24 cellular contexts compared by ENCODE assay signal in genomic region chr21:41196990-41197389, GRCh38. TPM values are rescaled to one million over a fixed set of nuclear protein-coding genes. Genes with fewer than 3 reads are reported as not detected.
DNase-seq lines count a peak whose midpoint lies in the region; ATAC-seq, FAIRE-seq and TF ChIP-seq lines count a peak whose summit lies in the region.
"Had no signal": no experiment of that assay in that cellular context is flagged by ENCODE, and none has a peak within 500 bp of the region (broad histone marks: within the 10 kb centered on the region; RNA-seq: fewer than 3 reads in every experiment).

No MANE protein-coding gene starts in this region.

- H3K9me3 Mint-ChIP-seq in MCF 10A (ENCODE audit: unreplicated experiment) (no peaks in the 10 kb centered on the region), Calu3 (ENCODE audit: low read depth, unreplicated experiment) (no peaks in the 10 kb centered on the region)
- H3K9me3 Mint-ChIP-seq: activated naive CD4-positive, alpha-beta T cell treated with anti-CD3 and anti-CD28 coated beads, Interleukin-2, amount 50 U/mL, for 72 hours; CD8-positive, alpha-beta memory T cell; memory B cell; T-helper 2 cell treated with Interferon-gamma antibody and Interleukin-4, amounts not matched to agents 5 μg/mL and 100 μg/mL, for 36 hours had no signal

- H2AFZ ChIP-seq in K562 (ENCODE audit: low read depth, low read length), result no peak overlapping the region

- POLR2A ChIA-PET in MCF 10A (lab: Yijun Ruan, JAX), result interaction anchor here (1.0 kb wide), 1 partner anchor 30 kb away, joined by 3 read pairs; no protein-coding TSS in a partner anchor
- POLR2A ChIA-PET in K562 (lab: Yijun Ruan, JAX), result interaction anchor here (0.7 kb wide), 1 partner anchor 329 kb away, joined by 3 read pairs; no protein-coding TSS in a partner anchor

- no peak for FAIRE-seq in K562 (lab: Jason Lieb, UNC)
- FAIRE-seq: A204.1, GM18507, kidney had no signal

- H3K4me3 Mint-ChIP-seq in MCF 10A (ENCODE audit: unreplicated experiment) (no peak overlapping the region), Calu3 (ENCODE audit: low read depth, unreplicated experiment) (no peak overlapping the region)
- H3K4me3 Mint-ChIP-seq: CD8-positive, alpha-beta memory T cell; HFFc6; T-helper 2 cell treated with Interferon-gamma antibody and Interleukin-4, amounts not matched to agents 5 μg/mL and 100 μg/mL, for 36 hours had no signal

- WGBS in K562 (ENCODE audit: insufficient coverage, low coverage, missing lambda C conversion rate), result 0% methylated on average over 5 of the region's 5 CpGs

- H3K79me2 ChIP-seq in K562 (ENCODE audit: control insufficient read depth, insufficient read depth, low read length), result no peaks in the 10 kb centered on the region

- no peaks in the 10 kb centered on the region for H3K9me3 ChIP-seq in breast epithelium
- H3K9me3 ChIP-seq in K562 (replicated peaks; ENCODE audit: control insufficient read depth, insufficient read depth, low read depth, low read length), result no peaks in the 10 kb centered on the region
- H3K9me3 ChIP-seq: ascending aorta, transverse colon had no signal

- no peaks in the 10 kb centered on the region for H3K27me3 ChIP-seq in breast epithelium
- peaks cover 2 to 12% of the 10 kb centered on the region in 2 experiments; a peak in 3 of 5 replicates for H3K27me3 ChIP-seq in K562 (ENCODE audit: control insufficient read depth in 2 of 2, insufficient read depth in 2 of 2, low read length in 2 of 2)
- H3K27me3 ChIP-seq: ascending aorta, transverse colon had no signal

- ATAC-seq in K562, result no peak
- ATAC-seq in left lobe of liver, result no peak
- ATAC-seq in HG03196 (IDR thresholded peaks at IDR 0.05; ENCODE audit: unreplicated experiment), result no peak
- no peak for ATAC-seq in left ventricle myocardium superior
- ATAC-seq: activated naive CD4-positive, alpha-beta T cell treated with anti-CD3 and anti-CD28 coated beads, Interleukin-2, amount 50 U/mL, for 72 hours had no signal

- H3K4me3 ChIP-seq in breast epithelium (no peak overlapping the region), K562 (no peak overlapping the region), fibroblast of the aortic adventitia (ENCODE audit: low read depth, low read length) (no peak overlapping the region)
- H3K4me3 ChIP-seq: ascending aorta, transverse colon had no signal

- intact Hi-C loops in MCF 10A (cut with micrococcal nuclease) (no loop called here), breast epithelium (cut with DNase I; ENCODE audit: low total_unique reads) (no loop called here), K562 (cut with micrococcal nuclease) (no loop called here), Calu3 (cut with micrococcal nuclease; ENCODE audit: unreplicated experiment) (no loop called here), left ventricle myocardium superior (cut with micrococcal nuclease) (no loop called here)

- peaks cover 8% of the 10 kb centered on the region; the same call in 1 of the 2 replicates for H4K20me1 ChIP-seq in K562 (replicated peaks; ENCODE audit: control insufficient read depth, insufficient read depth, low read length)

- H3K27ac ChIP-seq in breast epithelium, result no peak overlapping the region
- no peak overlapping the region for H3K27ac ChIP-seq in K562 (ENCODE audit: extremely low read depth, low read depth, low read length)
- H3K27ac ChIP-seq: ascending aorta, transverse colon had no signal

- no peak overlapping the region for H3K9ac ChIP-seq in K562 (ENCODE audit: insufficient read depth in 1 of 2, low read depth in 2 of 2, low read length in 2 of 2)

- DNase-seq in MCF 10A (ENCODE audit: unreplicated experiment) (peak; percentile 54), breast epithelium (ENCODE audit: low spot score in 2 of 2) (no peak), K562 (ENCODE audit: extremely low read depth in 1 of 4, low spot score in 3 of 4) (no peak), fibroblast of the aortic adventitia (ENCODE audit: low read depth) (peak; percentile 54), Calu3 (no peak), left lobe of liver (ENCODE audit: low spot score) (no peak), left ventricle myocardium superior (no peak)
- DNase-seq: CD8-positive, alpha-beta memory T cell; DMS53; HFFc6; kidney; NCI-H1092; NCI-H187 treated with DMSO at 0.1 percent for 48 hours; NCI-H69; transverse colon had no signal

- no peak overlapping the region for H3K4me2 ChIP-seq in K562 (ENCODE audit: insufficient read depth, low read length)

- TF ChIP-seq RAD21 in K562 (CRISPR knock-in tag; conservative IDR thresholded peaks at IDR 0.05 in 1 of 2, IDR thresholded peaks at IDR 0.05 in 1 of 2), result no peak

- TF ChIP-seq EP300 in K562 (IDR thresholded peaks at IDR 0.05; ENCODE audit: low read length), result no peak

- H3K27ac Mint-ChIP-seq in MCF 10A (ENCODE audit: low read depth, unreplicated experiment), result no peak overlapping the region
- H3K27ac Mint-ChIP-seq in Calu3 (ENCODE audit: unreplicated experiment), result no peak overlapping the region
- H3K27ac Mint-ChIP-seq: activated naive CD4-positive, alpha-beta T cell treated with anti-CD3 and anti-CD28 coated beads, Interleukin-2, amount 50 U/mL, for 72 hours; CD8-positive, alpha-beta memory T cell; HFFc6; progenitor cell of endocrine pancreas; T-helper 2 cell treated with Interferon-gamma antibody and Interleukin-4, amounts not matched to agents 5 μg/mL and 100 μg/mL, for 36 hours had no signal

- no peaks in the 10 kb centered on the region for H3K27me3 Mint-ChIP-seq in MCF 10A (ENCODE audit: insufficient read depth, unreplicated experiment)
- no peaks in the 10 kb centered on the region for H3K27me3 Mint-ChIP-seq in Calu3 (ENCODE audit: unreplicated experiment)
- H3K27me3 Mint-ChIP-seq: B cell, memory B cell, progenitor cell of endocrine pancreas had no signal

- peaks cover 7% of the 10 kb centered on the region for H3K36me3 Mint-ChIP-seq in MCF 10A (ENCODE audit: insufficient read depth, unreplicated experiment)
- H3K36me3 Mint-ChIP-seq in Calu3 (ENCODE audit: insufficient read depth, unreplicated experiment), result no peaks in the 10 kb centered on the region
- H3K36me3 Mint-ChIP-seq: activated naive CD4-positive, alpha-beta T cell treated with anti-CD3 and anti-CD28 coated beads, Interleukin-2, amount 50 U/mL, for 72 hours; CD8-positive, alpha-beta memory T cell had no signal

- peaks cover 20% of the 10 kb centered on the region for H3K4me1 Mint-ChIP-seq in MCF 10A (ENCODE audit: insufficient read depth, unreplicated experiment)
- H3K4me1 Mint-ChIP-seq in Calu3 (ENCODE audit: low read depth, unreplicated experiment), result no peaks in the 10 kb centered on the region
- H3K4me1 Mint-ChIP-seq: CD8-positive, alpha-beta memory T cell had no signal

- no TSS peak for BruUV-seq in MCF 10A (replicated peaks; lab: Mats Ljungman, UMichigan)
- no TSS peak for BruUV-seq in K562 (replicated peaks; lab: Mats Ljungman, UMichigan)
- BruUV-seq in Calu3 (replicated peaks; lab: Mats Ljungman, UMichigan), result no TSS peak

- CTCF ChIA-PET in MCF 10A (lab: Yijun Ruan, JAX) (interaction anchor here (0.7 to 1.4 kb wide), 2 partner anchors 26 to 247 kb away, joined by 3 to 5 read pairs; no protein-coding TSS in a partner anchor), K562 (lab: Yijun Ruan, JAX; ENCODE audit: low intra/inter-chr PET ratio) (no interaction called here), Calu3 (lab: Charles Lee) (interaction anchor here (0.6 to 1.2 kb wide), 2 partner anchors 26 to 643 kb away, joined by 4 to 5 read pairs; no protein-coding TSS in a partner anchor)

- in situ Hi-C loops in K562 (cut with MboI), result no loop called here

- no peak for TF ChIP-seq POLR2A in breast epithelium (IDR thresholded peaks at IDR 0.05)
- TF ChIP-seq POLR2A in K562 (conservative IDR thresholded peaks at IDR 0.05), result no peak

- H3K36me3 ChIP-seq in breast epithelium (no peaks in the 10 kb centered on the region), K562 (ENCODE audit: control insufficient read depth, insufficient read depth, low read length) (no peaks in the 10 kb centered on the region)
- H3K36me3 ChIP-seq: ascending aorta, transverse colon had no signal

- TF ChIP-seq CTCF in MCF 10A (IDR thresholded peaks at IDR 0.05; ENCODE audit: unreplicated experiment), result no peak
- TF ChIP-seq CTCF in breast epithelium (IDR thresholded peaks at IDR 0.05), result no peak
- no peak for TF ChIP-seq CTCF in K562 (IDR thresholded peaks at IDR 0.05 in 2 of 3, conservative IDR thresholded peaks at IDR 0.05 in 1 of 3; ENCODE audit: insufficient read depth in 2 of 3, low read depth in 1 of 3, low read length in 3 of 3)
- no peak for TF ChIP-seq CTCF in fibroblast of the aortic adventitia (IDR thresholded peaks at IDR 0.05; ENCODE audit: insufficient read depth, low read length)
- TF ChIP-seq CTCF in Calu3 (IDR thresholded peaks at IDR 0.05; ENCODE audit: unreplicated experiment), result no peak

- H3K9me1 ChIP-seq in K562 (ENCODE audit: control insufficient read depth, insufficient read depth, low read length), result no peaks in the 10 kb centered on the region

- H3K4me1 ChIP-seq in breast epithelium (no peaks in the 10 kb centered on the region), K562 (replicated peaks in 1 of 2; ENCODE audit: control insufficient read depth in 2 of 2, insufficient read depth in 2 of 2, low read length in 2 of 2) (no peaks in the 10 kb centered on the region)
- H3K4me1 ChIP-seq: ascending aorta had no signal

RNA-seq across cellular contexts. Expression of gene BACE2, which starts 29.0 kb away (rescaled TPM):
- total RNA-seq in MCF 10A (2022) (21.3 and 22.0 TPM in 2 replicates), breast epithelium (10 to 100 TPM; 26.9 to 94.4 (median 67.5) TPM), K562 (2014; rRNA removed) (0.05 TPM in 1 of 2 replicates, not detected in the other), K562 (2014; rRNA removed; fragmentation: Illumina TruSeq; extraction: Trizol) (0.15 TPM in 1 of 2 replicates, not detected in the other), K562 (2015; rRNA removed; fragmentation: Illumina TruSeq; extraction: Trizol) (0.18 TPM in 1 of 2 replicates, not detected in the other), K562 (2021) (0.07 and 0.24 TPM in 2 replicates), fibroblast of the aortic adventitia (ENCODE audit: low replicate concordance) (122 and 127 TPM in 2 replicates), Calu3 (2022) (52.3 and 59.0 TPM in 2 replicates), left lobe of liver (4.1 TPM), left ventricle myocardium superior (12.7 TPM)
- not detected in 2 replicates for total RNA-seq in K562 (2011; cell fraction: chromatin; rRNA removed; ENCODE audit: low replicate concordance)
- not detected in 2 replicates for total RNA-seq in K562 (2011; cell fraction: nucleolus; rRNA removed)
- total RNA-seq in K562 (2011; cell fraction: nucleoplasm; rRNA removed), result not detected in 2 replicates
- polyA plus RNA-seq in K562 (2011; rRNA removed) (0.15 TPM in 1 of 2 replicates, not detected in the other), K562 (2014; fragmentation: Illumina TruSeq; extraction: Trizol) (not detected in 2 replicates), K562 (2014; fragmentation: Nextera tagmentation; extraction: Ambion mirVana) (under 1 TPM in 1 of 2 experiments, not detected in 1; 0.08 TPM), K562 (2014; rRNA removed) (0.16 TPM in 1 of 2 replicates, not detected in the other)
- not detected in 2 replicates for polyA plus RNA-seq in K562 (2011; cell fraction: cytosol; rRNA removed)
- not detected in 2 replicates for polyA plus RNA-seq in K562 (2011; cell fraction: nucleus; rRNA removed)
- 0.09 and 0.83 TPM in 2 replicates for polyA plus RNA-seq in K562 (2012)
- not detected in 2 replicates for polyA minus RNA-seq in K562 (2011; rRNA and poly(A)+ RNA removed)
- polyA minus RNA-seq in K562 (2011; cell fraction: cytosol; rRNA and poly(A)+ RNA removed), result not detected in 2 replicates
- not detected in 2 replicates for polyA minus RNA-seq in K562 (2011; cell fraction: nucleus; rRNA and poly(A)+ RNA removed)

Comparison
In these comparisons a context has a peak if more than half of its experiments do, and no peak if none do; other contexts are left out.
1. DNase-seq: peak in MCF 10A (single experiment) and fibroblast of the aortic adventitia (single experiment); none in breast epithelium (0 of 2), K562 (0 of 4), Calu3 (single experiment), left lobe of liver (single experiment) and left ventricle myocardium superior (single experiment).